In the genomic region with DNA sequence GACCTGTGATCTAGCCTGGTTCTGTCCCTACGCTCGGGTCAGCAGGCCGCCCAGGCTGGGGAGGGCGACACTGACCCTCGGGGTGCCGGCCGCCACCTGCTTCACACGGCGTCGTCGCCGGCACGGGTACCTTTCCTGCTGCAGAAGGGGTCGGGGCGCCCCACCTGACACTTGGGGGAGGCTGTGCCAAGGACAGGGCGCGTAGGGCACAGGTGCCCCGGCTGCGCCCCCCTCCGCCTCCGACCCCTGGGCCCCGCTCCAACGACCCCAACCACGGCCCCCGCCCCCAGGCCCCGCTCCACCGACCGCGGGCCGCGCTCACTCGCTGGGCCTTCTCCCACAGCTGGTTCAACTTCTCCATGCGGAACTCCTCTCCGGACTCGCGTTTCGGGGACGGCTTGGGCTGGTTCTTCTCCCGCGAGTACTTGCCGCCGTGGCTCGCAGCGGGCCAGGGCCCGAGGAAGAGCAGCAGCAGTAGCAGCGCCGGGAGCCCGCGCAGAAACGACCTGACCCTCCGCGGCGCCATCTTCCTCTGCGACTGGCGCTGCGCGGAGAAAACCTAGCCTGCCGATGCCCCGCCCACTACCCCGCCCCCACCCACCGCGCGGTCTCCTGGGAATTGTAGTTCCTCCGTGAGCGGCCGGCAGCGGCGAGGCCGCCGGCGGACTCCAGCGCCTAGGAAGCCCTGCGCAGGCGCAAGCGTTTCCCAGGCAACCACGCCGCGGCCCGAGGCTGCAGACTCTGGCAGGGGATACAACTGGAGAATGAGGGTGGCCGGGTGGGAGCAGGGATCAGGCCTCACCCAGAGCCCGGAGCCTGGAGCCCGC, we compare ENCODE assay signal across 8 cellular contexts. TPM values are rescaled to one million over a fixed set of nuclear protein-coding genes. Genes with fewer than 3 reads are reported as not detected.
DNase-seq lines count a peak whose midpoint lies in the region; ATAC-seq and TF ChIP-seq lines count a peak whose summit lies in the region.

A gene with protein sequence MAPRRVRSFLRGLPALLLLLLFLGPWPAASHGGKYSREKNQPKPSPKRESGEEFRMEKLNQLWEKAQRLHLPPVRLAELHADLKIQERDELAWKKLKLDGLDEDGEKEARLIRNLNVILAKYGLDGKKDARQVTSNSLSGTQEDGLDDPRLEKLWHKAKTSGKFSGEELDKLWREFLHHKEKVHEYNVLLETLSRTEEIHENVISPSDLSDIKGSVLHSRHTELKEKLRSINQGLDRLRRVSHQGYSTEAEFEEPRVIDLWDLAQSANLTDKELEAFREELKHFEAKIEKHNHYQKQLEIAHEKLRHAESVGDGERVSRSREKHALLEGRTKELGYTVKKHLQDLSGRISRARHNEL (minus strand): TSS at position 536 of the 827 bp plus-strand sequence. CDS start 10 bp downstream, at position 526.

- peak within 1 kb of the TSS; percentile 60; the same call in 1 of the 2 replicates for H2AFZ ChIP-seq in OCI-LY7 (ENCODE audit: low read length)

- peak; percentile 74 for ATAC-seq in GM21423 (IDR thresholded peaks at IDR 0.05; ENCODE audit: unreplicated experiment)

- peak within 1 kb of the TSS; percentile 97 for H3K4me3 ChIP-seq in OCI-LY7 (ENCODE audit: low read depth, low read length, poor library complexity, severe bottlenecking)
- H3K4me3 ChIP-seq in epithelial cell of proximal tubule (ENCODE audit: low read depth, low read length), result peak within 1 kb of the TSS; percentile 94

- H3K79me2 ChIP-seq in OCI-LY7 (ENCODE audit: insufficient read depth, low read depth, low read length), result peaks cover 9% of the 10 kb centered on the region; the same call in 1 of the 2 replicates

- DNase-seq in Caki2 (ENCODE audit: low read depth) (peak; percentile 73), HuH-7 (ENCODE audit: low spot score) (peak; percentile 100), OCI-LY7 (ENCODE audit: low spot score) (peak; percentile 88), activated T-cell treated with anti-CD3 and anti-CD28 coated beads for 4 hours (peak; percentile 79), epithelial cell of proximal tubule (ENCODE audit: low read depth) (no peak), mucosa of gallbladder (ENCODE audit: low spot score) (peak; percentile 93)
- peak; percentile 63 to 78 for DNase-seq in stimulated activated CD8-positive, alpha-beta memory T cell treated with anti-CD3 and anti-CD28 coated beads, Interleukin-4, amount 100 ng/mL, for 4 hours (ENCODE audit: low read depth in 2 of 2, low spot score in 1 of 2)

- no peaks in the 10 kb centered on the region for H3K9me2 ChIP-seq in OCI-LY7 (ENCODE audit: insufficient read depth, low read length)

- CTCF ChIA-PET in OCI-LY7 (lab: Charles Lee; ENCODE audit: unreplicated experiment), result no interaction called here

- POLR2A ChIA-PET in OCI-LY7 (lab: Charles Lee), result no interaction called here

- no peaks in the 10 kb centered on the region for H3K9me3 ChIP-seq in OCI-LY7 (ENCODE audit: low read length)

- peaks cover 14% of the 10 kb centered on the region; the same call in 1 of the 2 replicates for H4K20me1 ChIP-seq in OCI-LY7 (ENCODE audit: insufficient read depth, low read length)

- intact Hi-C loops in OCI-LY7 (cut with micrococcal nuclease; ENCODE audit: unreplicated experiment), result no loop called here

- peak within 1 kb of the TSS; percentile 32 for H3K27ac ChIP-seq in OCI-LY7 (ENCODE audit: low read depth, low read length, poor library complexity, severe bottlenecking)

- peaks cover 25% of the 10 kb centered on the region for H3K4me1 ChIP-seq in OCI-LY7 (ENCODE audit: insufficient read depth, low read length, poor library complexity, severe bottlenecking)

- in situ Hi-C loops in Caki2 (cut with HindIII; ENCODE audit: low pct_unique_long_range_greater_than_20kb, low sequenced_read_pairs), result no loop called here

- peaks cover 16% of the 10 kb centered on the region; the same call in 1 of the 2 replicates for H3K36me3 ChIP-seq in OCI-LY7 (ENCODE audit: insufficient read depth, low read length)

- no peak for TF ChIP-seq CTCF in OCI-LY7 (conservative IDR thresholded peaks at IDR 0.05; ENCODE audit: low read length)
- no peak for TF ChIP-seq CTCF in epithelial cell of proximal tubule (conservative IDR thresholded peaks at IDR 0.05; ENCODE audit: low read depth, low read length)

- BruUV-seq in OCI-LY7 (replicated peaks; lab: Mats Ljungman, UMichigan), result no TSS peak

- peak within 1 kb of the TSS; percentile 98 for H3K4me2 ChIP-seq in OCI-LY7 (ENCODE audit: low read length)

RNA-seq across cellular contexts. Expression of the gene that starts here (rescaled TPM):
- 183 and 215 TPM in 2 replicates for total RNA-seq in Caki2 (2014; rRNA removed; shearing (Covaris generic); ENCODE audit: low replicate concordance)
- 51.5 and 54.7 TPM in 2 replicates for total RNA-seq in OCI-LY7 (2014; rRNA removed; shearing (Covaris generic))
- total RNA-seq in OCI-LY7 (2022), result 45.7 and 46.2 TPM in 2 replicates
- 81.6 and 139 TPM in 2 replicates for total RNA-seq in epithelial cell of proximal tubule
- total RNA-seq in mucosa of gallbladder, result 227 TPM
